In the genomic region with DNA sequence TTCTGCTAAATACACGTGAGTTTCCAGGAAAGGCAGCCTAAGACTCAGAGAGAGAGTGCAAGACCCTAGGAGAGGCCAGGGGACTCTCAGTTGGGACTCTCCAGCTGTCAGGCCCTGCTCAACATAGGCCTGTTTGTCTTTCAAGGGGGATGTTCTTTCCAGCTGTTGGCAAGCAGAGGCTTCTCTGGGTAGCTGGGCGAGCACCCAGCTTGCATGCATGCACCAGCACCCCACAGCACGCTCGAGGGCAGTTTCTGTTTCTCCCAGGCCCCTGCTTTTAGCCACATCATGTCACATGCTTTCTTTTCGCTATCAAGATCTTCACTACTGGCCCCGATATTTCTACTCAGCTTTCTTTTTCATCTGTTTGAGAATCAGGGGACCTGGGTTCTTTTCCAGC, we compare ENCODE assay signal across 14 cellular contexts.
A peak's percentile ranks its signal among the peaks of the same experiment; 100 is the strongest.
DNase-seq lines count a peak whose midpoint lies in the region; ATAC-seq and TF ChIP-seq lines count a peak whose summit lies in the region.
"Had no signal": no experiment of that assay in that cellular context is flagged by ENCODE, and none has a peak within 500 bp of the region (broad histone marks: within the 10 kb centered on the region; RNA-seq: fewer than 3 reads in every experiment).

No MANE protein-coding gene starts in this region.

- ATAC-seq in GM18517 (IDR thresholded peaks at IDR 0.05; ENCODE audit: unreplicated experiment) (peak; percentile 75), GM21360 (IDR thresholded peaks at IDR 0.05; ENCODE audit: unreplicated experiment) (peak; percentile 58), HG03064 (IDR thresholded peaks at IDR 0.05; ENCODE audit: low read depth, unreplicated experiment) (peak; percentile 85), foreskin keratinocyte (peak; percentile 36)
- ATAC-seq: activated naive CD4-positive, alpha-beta T cell treated with anti-CD3 and anti-CD28 coated beads, Interleukin-2, amount 50 U/mL, for 72 hours; sciatic nerve had no signal

- H3K36me3 Mint-ChIP-seq in activated T-cell treated with anti-CD3 and anti-CD28 coated beads, Interleukin-2, amount 50 U/mL, for 24 hours (ENCODE audit: low read depth): no peaks in the 10 kb centered on the region
- H3K36me3 Mint-ChIP-seq: activated naive CD4-positive, alpha-beta T cell treated with anti-CD3 and anti-CD28 coated beads, Interleukin-2, amount 50 U/mL, for 72 hours had no signal

- no peaks in the 10 kb centered on the region for H3K4me1 ChIP-seq in foreskin keratinocyte
- H3K4me1 ChIP-seq in effector memory CD4-positive, alpha-beta T cell (ENCODE audit: control insufficient read depth, insufficient read depth, low read length, poor library complexity, severe bottlenecking): no peaks in the 10 kb centered on the region

- no peaks in the 10 kb centered on the region for H3K27me3 ChIP-seq in foreskin keratinocyte
- H3K27me3 ChIP-seq in effector memory CD4-positive, alpha-beta T cell (replicated peaks; ENCODE audit: control insufficient read depth, insufficient read depth, low read length, poor library complexity, severe bottlenecking): no peaks in the 10 kb centered on the region
- H3K27me3 ChIP-seq: BLaER1, SJCRH30 had no signal

- no peaks in the 10 kb centered on the region for H3K4me1 Mint-ChIP-seq in activated T-cell treated with anti-CD3 and anti-CD28 coated beads, Interleukin-2, amount 50 U/mL, for 24 hours (ENCODE audit: low read depth)

- H3K4me3 Mint-ChIP-seq in activated T-cell treated with anti-CD3 and anti-CD28 coated beads, Interleukin-2, amount 50 U/mL, for 24 hours: no peak overlapping the region

- H3K4me3 ChIP-seq in effector memory CD4-positive, alpha-beta T cell (ENCODE audit: insufficient read depth, low read depth, low read length, poor library complexity, severe bottlenecking): no peak overlapping the region
- H3K4me3 ChIP-seq: BLaER1, SJCRH30 had no signal

- no peaks in the 10 kb centered on the region for H3K36me3 ChIP-seq in effector memory CD4-positive, alpha-beta T cell (ENCODE audit: control insufficient read depth, insufficient read depth, low read length)
- H3K36me3 ChIP-seq: BLaER1, SJCRH30 had no signal

- H3K27ac ChIP-seq in foreskin keratinocyte: peak overlapping the region; percentile 44
- no peak overlapping the region for H3K27ac ChIP-seq in effector memory CD4-positive, alpha-beta T cell (ENCODE audit: insufficient read depth, low read length, poor library complexity, severe bottlenecking)
- H3K27ac ChIP-seq: BLaER1, SJCRH30 had no signal

- H3K9me3 ChIP-seq in effector memory CD4-positive, alpha-beta T cell (ENCODE audit: control insufficient read depth, low read length): no peaks in the 10 kb centered on the region
- H3K9me3 ChIP-seq: BLaER1, SJCRH30 had no signal

- H3K27me3 Mint-ChIP-seq in activated T-cell treated with anti-CD3 and anti-CD28 coated beads, Interleukin-2, amount 50 U/mL, for 24 hours: no peaks in the 10 kb centered on the region

- no peak for DNase-seq in foreskin keratinocyte
- DNase-seq in effector memory CD4-positive, alpha-beta T cell: no peak
- no peak for DNase-seq in NCI-H146 treated with DMSO at 0.1 percent for 48 hours (lab: John Stamatoyannopoulos, UW; ENCODE audit: unreplicated experiment)
- no peak for DNase-seq in activated T-cell treated with anti-CD3 and anti-CD28 coated beads, Interleukin-2, amount 50 U/mL, for 24 hours
- DNase-seq in DMS114 treated with DMSO at 0.1 percent for 48 hours (lab: John Stamatoyannopoulos, UW; ENCODE audit: unreplicated experiment): no peak
- DNase-seq: activated CD4-positive, alpha-beta T cell treated with anti-CD3 and anti-CD28 coated beads for 1 hour; NCI-H226; SJCRH30 had no signal

- TF ChIP-seq CTCF in foreskin keratinocyte (conservative IDR thresholded peaks at IDR 0.05): no peak

- no peak overlapping the region for H3K27ac Mint-ChIP-seq in activated T-cell treated with anti-CD3 and anti-CD28 coated beads, Interleukin-2, amount 50 U/mL, for 24 hours
- H3K27ac Mint-ChIP-seq: activated naive CD4-positive, alpha-beta T cell treated with anti-CD3 and anti-CD28 coated beads, Interleukin-2, amount 50 U/mL, for 72 hours had no signal

- no peaks in the 10 kb centered on the region for H3K9me3 Mint-ChIP-seq in activated T-cell treated with anti-CD3 and anti-CD28 coated beads, Interleukin-2, amount 50 U/mL, for 24 hours
- H3K9me3 Mint-ChIP-seq: activated naive CD4-positive, alpha-beta T cell treated with anti-CD3 and anti-CD28 coated beads, Interleukin-2, amount 50 U/mL, for 72 hours had no signal
